In genomic region chr12:44875954-44876553, GRCh38 we compare ENCODE assay signal across 8 cellular contexts. TPM values are rescaled to one million over a fixed set of nuclear protein-coding genes. Genes with fewer than 3 reads are reported as not detected.
A peak's percentile ranks its signal among the peaks of the same experiment; 100 is the strongest.
DNase-seq lines count a peak whose midpoint lies in the region; ATAC-seq and TF ChIP-seq lines count a peak whose summit lies in the region.

Gene NELL2, minus strand, starts transcription at chr12:44876315. Its CDS starts 446 bp downstream, at chr12:44875869.

- ATAC-seq in HG03139 (IDR thresholded peaks at IDR 0.05; ENCODE audit: unreplicated experiment), result peak; percentile 66
- no peak for ATAC-seq in GM19328 (IDR thresholded peaks at IDR 0.05; ENCODE audit: unreplicated experiment)

- intact Hi-C loops in tibial artery (cut with DNase I; ENCODE audit: low total_unique reads), result no loop called here

- H3K4me1 ChIP-seq in osteoblast (ENCODE audit: insufficient read depth, low read length), result peaks cover 3% of the 10 kb centered on the region
- peaks cover 0 to 25% (median 21%) of the 10 kb centered on the region in 4 donors for H3K4me1 ChIP-seq in tibial artery

- no peaks in the 10 kb centered on the region for H3K9me3 ChIP-seq in osteoblast (ENCODE audit: low read depth, low read length)
- H3K9me3 ChIP-seq in tibial artery, result peaks cover 0 to 7% (median 0%) of the 10 kb centered on the region in 3 donors

- POLR2A ChIA-PET in RWPE1 (lab: Yijun Ruan, JAX; ENCODE audit: low non-redundant PET), result no interaction called here

- TF ChIP-seq CTCF in RWPE1 (conservative IDR thresholded peaks at IDR 0.05; ENCODE audit: low read depth) (no peak), foreskin fibroblast (IDR thresholded peaks at IDR 0.05; ENCODE audit: low read depth, low read length) (no peak), osteoblast (IDR thresholded peaks at IDR 0.05; ENCODE audit: extremely low read depth, low read depth, low read length) (no peak), tibial artery (IDR thresholded peaks at IDR 0.05) (no peak)

- CTCF ChIA-PET in RWPE1 (lab: Yijun Ruan, JAX), result interaction anchor here (0.6 to 0.7 kb wide), 2 partner anchors 29 to 464 kb away, joined by 3 read pairs; no protein-coding TSS in a partner anchor

- H3K4me3 ChIP-seq in foreskin fibroblast (ENCODE audit: low read depth in 1 of 2, low read length in 2 of 2) (peak within 1 kb of the TSS; percentile 43 to 53), osteoblast (ENCODE audit: insufficient read depth, low read length) (peak within 1 kb of the TSS; percentile 64), tibial artery (peak within 1 kb of the TSS; percentile 49 to 62)

- H4K20me1 ChIP-seq in osteoblast (ENCODE audit: insufficient read depth, low read length), result no peaks in the 10 kb centered on the region

- H3K79me2 ChIP-seq in osteoblast (ENCODE audit: insufficient read depth, low read length), result no peaks in the 10 kb centered on the region

- H3K4me2 ChIP-seq in osteoblast (ENCODE audit: insufficient read depth, low read length), result peak within 1 kb of the TSS; percentile 86

- H3K36me3 ChIP-seq in osteoblast (ENCODE audit: insufficient read depth, low read length), result no peaks in the 10 kb centered on the region
- no peaks in the 10 kb centered on the region for H3K36me3 ChIP-seq in tibial artery

- H2AFZ ChIP-seq in osteoblast (ENCODE audit: low read length), result peak within 1 kb of the TSS; percentile 77

- H3K27ac ChIP-seq in RWPE1 (no peak within 1 kb of the TSS), osteoblast (ENCODE audit: low read depth, low read length) (no peak within 1 kb of the TSS), tibial artery (no peak within 1 kb of the TSS)

- DNase-seq in EH (ENCODE audit: low read depth) (peak; percentile 33), RWPE1 (ENCODE audit: low spot score) (peak; percentile 61), activated gamma-delta T cell treated with Interleukin-2 at 50 U/mL for 16 hours (peak; percentile 52), foreskin fibroblast (peak; percentile 11 to 63), osteoblast (ENCODE audit: insufficient read length, low spot score, missing footprints) (peak; percentile 78), tibial artery (peak in 1 of 2 donors; percentile 62)

- H3K27me3 ChIP-seq in osteoblast (ENCODE audit: insufficient read depth, low read length) (peaks cover 21% of the 10 kb centered on the region), tibial artery (peaks cover 0 to 26% of the 10 kb centered on the region in 2 donors)

RNA-seq across cellular contexts. Expression of gene NELL2, which starts in this region (rescaled TPM):
- not detected in 2 replicates for total RNA-seq in osteoblast

Comparison
In these comparisons a context has a peak if more than half of its experiments do, and no peak if none do; other contexts are left out.
1. Peak in DNase-seq, H3K4me3 ChIP-seq and H3K4me2 ChIP-seq in osteoblast; RNA of the gene not detected or under 1 TPM.